In genomic region chr12:6116481-6117021, GRCh38 we compare ENCODE assay signal across 15 cellular contexts. TPM values are rescaled to one million over a fixed set of nuclear protein-coding genes. Genes with fewer than 3 reads are reported as not detected.
DNase-seq lines count a peak whose midpoint lies in the region; ATAC-seq and TF ChIP-seq lines count a peak whose summit lies in the region.
"Had no signal": no experiment of that assay in that cellular context is flagged by ENCODE, and none has a peak within 500 bp of the region (broad histone marks: within the 10 kb centered on the region; RNA-seq: fewer than 3 reads in every experiment).

No MANE protein-coding gene starts in this region.

- no peaks in the 10 kb centered on the region for H3K27me3 ChIP-seq in neural progenitor cell
- H3K27me3 ChIP-seq: hepatocyte had no signal

- H3K4me3 Mint-ChIP-seq in WTC11 (no peak overlapping the region), neural progenitor cell (no peak overlapping the region)
- H3K4me3 Mint-ChIP-seq: activated CD8-positive, alpha-beta memory T cell treated with anti-CD3 and anti-CD28 coated beads, Interleukin-2, amount 10 ng/mL, durations not matched to agents 7 days and 5 days; activated naive CD8-positive, alpha-beta T cell treated with anti-CD3 and anti-CD28 coated beads for 36 hours had no signal

- no peak overlapping the region for H3K4me3 ChIP-seq in neural progenitor cell
- H3K4me3 ChIP-seq: hepatocyte had no signal

- DNase-seq in Daoy (ENCODE audit: low read depth) (peak; percentile 76), WTC11 (ENCODE audit: low spot score) (no peak), glomerular endothelial cell (ENCODE audit: extremely low read depth, low read depth, low spot score) (peak; percentile 93), neural progenitor cell (ENCODE audit: low spot score) (no peak), LoVo (ENCODE audit: low spot score) (no peak), GDM1 (lab: John Stamatoyannopoulos, UW) (no peak)
- no peak for DNase-seq in stimulated activated CD4-positive, alpha-beta T cell treated with anti-CD3 and anti-CD28 coated beads, Interleukin-2, amount 100 ng/mL, for 24 hours
- DNase-seq: activated CD8-positive, alpha-beta memory T cell treated with anti-CD3 and anti-CD28 coated beads, Interleukin-2, amount 10 ng/mL, durations not matched to agents 7 days and 5 days; activated naive CD8-positive, alpha-beta T cell treated with anti-CD3 and anti-CD28 coated beads for 36 hours; DMS153; effector CD4-positive, alpha-beta T cell; Kasumi-1; NCI-H2171 treated with DMSO at 0.1 percent for 48 hours had no signal

- TF ChIP-seq CTCF in WTC11 (IDR thresholded peaks at IDR 0.05) (no peak), neural progenitor cell (IDR thresholded peaks at IDR 0.05) (no peak)

- POLR2A ChIA-PET in WTC11 (lab: Charles Lee): no interaction called here

- H3K4me2 ChIP-seq in neural progenitor cell: no peak overlapping the region
- H3K4me2 ChIP-seq: hepatocyte had no signal

- no peak overlapping the region for H3K9ac ChIP-seq in neural progenitor cell

- H3K4me1 ChIP-seq in neural progenitor cell: peaks cover 8% of the 10 kb centered on the region

- H3K4me1 Mint-ChIP-seq in WTC11 (0 out of 2 replicates have a peak, but pooled peaks cover 3% of the 10 kb centered on the region), neural progenitor cell (peaks cover 11% of the 10 kb centered on the region)

- no peaks in the 10 kb centered on the region for H3K9me3 ChIP-seq in neural progenitor cell (ENCODE audit: low read depth)

- CTCF ChIA-PET in WTC11 (lab: Charles Lee): interaction anchor here (1.0 kb wide), 1 partner anchor 7 kb away, joined by 3 read pairs; the partner anchor contains the start of gene VWF

- ATAC-seq in WTC11 (peak; percentile 32; the same call in 1 of the 2 replicates), HG03354 (IDR thresholded peaks at IDR 0.05; ENCODE audit: poor library complexity, severe bottlenecking, unreplicated experiment) (no peak)
- ATAC-seq: activated CD8-positive, alpha-beta memory T cell treated with anti-CD3 and anti-CD28 coated beads, Interleukin-2, amount 10 ng/mL, durations not matched to agents 7 days and 5 days had no signal

- H3K27ac ChIP-seq in neural progenitor cell: no peak overlapping the region
- H3K27ac ChIP-seq: hepatocyte had no signal

- H3K27me3 Mint-ChIP-seq in WTC11 (ENCODE audit: low read depth) (no peaks in the 10 kb centered on the region; the same call in 1 of the 2 replicates), neural progenitor cell (ENCODE audit: insufficient read depth, low read depth) (peaks cover 13% of the 10 kb centered on the region)
- H3K27me3 Mint-ChIP-seq: activated naive CD8-positive, alpha-beta T cell treated with anti-CD3 and anti-CD28 coated beads for 36 hours had no signal

- H4K20me1 ChIP-seq in neural progenitor cell (ENCODE audit: low read depth): no peaks in the 10 kb centered on the region

- H3K27ac Mint-ChIP-seq in WTC11 (no peak overlapping the region), neural progenitor cell (no peak overlapping the region)
- H3K27ac Mint-ChIP-seq: activated CD8-positive, alpha-beta memory T cell treated with anti-CD3 and anti-CD28 coated beads, Interleukin-2, amount 10 ng/mL, durations not matched to agents 7 days and 5 days; activated naive CD8-positive, alpha-beta T cell treated with anti-CD3 and anti-CD28 coated beads for 36 hours had no signal

- H3K36me3 Mint-ChIP-seq in WTC11 (no peaks in the 10 kb centered on the region), neural progenitor cell (peaks cover 2% of the 10 kb centered on the region)
- H3K36me3 Mint-ChIP-seq: activated CD8-positive, alpha-beta memory T cell treated with anti-CD3 and anti-CD28 coated beads, Interleukin-2, amount 10 ng/mL, durations not matched to agents 7 days and 5 days; activated naive CD8-positive, alpha-beta T cell treated with anti-CD3 and anti-CD28 coated beads for 36 hours had no signal

- H3K79me2 ChIP-seq in neural progenitor cell (ENCODE audit: low read depth): no peaks in the 10 kb centered on the region
- H3K79me2 ChIP-seq: hepatocyte had no signal

- H3F3A ChIP-seq in neural progenitor cell (ENCODE audit: low read depth): no peaks in the 10 kb centered on the region

- H3K36me3 ChIP-seq in neural progenitor cell: no peaks in the 10 kb centered on the region

- no peaks in the 10 kb centered on the region for H3K9me3 Mint-ChIP-seq in WTC11
- H3K9me3 Mint-ChIP-seq in neural progenitor cell: peaks cover 2% of the 10 kb centered on the region
- H3K9me3 Mint-ChIP-seq: activated naive CD8-positive, alpha-beta T cell treated with anti-CD3 and anti-CD28 coated beads for 36 hours had no signal

- peak overlapping the region; percentile 72 for H2AFZ ChIP-seq in neural progenitor cell (replicated peaks)
- H2AFZ ChIP-seq: hepatocyte had no signal

TF ChIP-seq in WTC11, 78 proteins besides CTCF, POLR2A, EP300 and RAD21 (continues in another document):
- TF ChIP-seq ZNF219 (CRISPR knock-in tag; IDR thresholded peaks at IDR 0.05; ENCODE audit: borderline replicate concordance) (no peak), ARID4B (CRISPR knock-in tag; IDR thresholded peaks at IDR 0.05; ENCODE audit: borderline replicate concordance) (no peak), STAT6 (CRISPR knock-in tag; conservative IDR thresholded peaks at IDR 0.05; ENCODE audit: low read depth) (no peak), JUN (CRISPR knock-in tag; IDR thresholded peaks at IDR 0.05) (no peak), OVOL2 (CRISPR knock-in tag; IDR thresholded peaks at IDR 0.05; ENCODE audit: borderline replicate concordance) (no peak), SP1 (CRISPR knock-in tag; conservative IDR thresholded peaks at IDR 0.05) (no peak), CREM (CRISPR knock-in tag; IDR thresholded peaks at IDR 0.05) (no peak), ZNF423 (CRISPR knock-in tag; IDR thresholded peaks at IDR 0.05) (no peak), NR1H2 (CRISPR knock-in tag; IDR thresholded peaks at IDR 0.05) (no peak)

RNA-seq across cellular contexts. Expression of gene VWF, which starts 7.9 kb away (rescaled TPM):
- total RNA-seq in Daoy (2014; rRNA removed; shearing (Covaris generic)): 0.06 TPM in 1 of 2 replicates, not detected in the other
- 0.48 to 0.98 TPM (median 0.78 TPM) in 3 replicates for total RNA-seq in WTC11 (2021)
- total RNA-seq in glomerular endothelial cell: 519 and 1,804 TPM in 2 replicates
- total RNA-seq in neural progenitor cell (ENCODE audit: low replicate concordance): 8.0 and 11.3 TPM in 2 replicates

Comparison
In these comparisons a context has a peak if more than half of its experiments do, and no peak if none do; other contexts are left out.
1. DNase-seq: peak in Daoy (single experiment) and glomerular endothelial cell (single experiment); none in WTC11 (single experiment), neural progenitor cell (single experiment), LoVo (single experiment), stimulated activated CD4-positive, alpha-beta T cell treated with anti-CD3 and anti-CD28 coated beads, Interleukin-2, amount 100 ng/mL, for 24 hours (0 of 2) and GDM1 (single experiment).
2. RNA of gene VWF, which starts 7.9 kb away (total RNA-seq): 519 to 1,804 TPM in glomerular endothelial cell; 8.0 to 11.3 TPM in neural progenitor cell, 0.48 to 0.98 TPM in WTC11 and 0.06 TPM in Daoy; every median in the first group is over 10 times any median in the second.